ENCODE assay signal across 13 cellular contexts in genomic region chr2:2779727-2780126, GRCh38.
DNase-seq lines count a peak whose midpoint lies in the region; ATAC-seq, FAIRE-seq and TF ChIP-seq lines count a peak whose summit lies in the region.
"Had no signal": no experiment of that assay in that cellular context is flagged by ENCODE, and none has a peak within 500 bp of the region (broad histone marks: within the 10 kb centered on the region; RNA-seq: fewer than 3 reads in every experiment).

No MANE protein-coding gene starts in this region.

- TF ChIP-seq CTCF in HepG2 (CRISPR knock-in tag; IDR thresholded peaks at IDR 0.05) (no peak), right lobe of liver (IDR thresholded peaks at IDR 0.05) (no peak), H1 (IDR thresholded peaks at IDR 0.05; ENCODE audit: control extremely low read depth in 1 of 3, insufficient read depth in 1 of 3, low read depth in 1 of 3, low read length in 3 of 3) (no peak), spleen (IDR thresholded peaks at IDR 0.05 in 8 of 11, conservative IDR thresholded peaks at IDR 0.05 in 3 of 11) (no peak)

- peak overlapping the region; percentile 54 for H4K91ac ChIP-seq in H1 (replicated peaks; ENCODE audit: insufficient read length, low read length)

- H3K36me3 ChIP-seq in HepG2 (replicated peaks in 1 of 2; ENCODE audit: control insufficient read depth in 1 of 2, insufficient read depth in 2 of 2, low read length in 2 of 2) (no peaks in the 10 kb centered on the region), right lobe of liver (no peaks in the 10 kb centered on the region), H1 (ENCODE audit: control insufficient read depth in 2 of 4, insufficient read depth in 4 of 4, low read length in 3 of 4) (no peaks in the 10 kb centered on the region), spleen (no peaks in the 10 kb centered on the region)
- H3K36me3 ChIP-seq: BLaER1 treated with 17β-estradiol and CSF1 and Interleukin-3, amounts not matched to agents 10 nM and 100 nM had no signal

- H4K5ac ChIP-seq in H1 (ENCODE audit: insufficient read length, low read depth, low read length) = no peak overlapping the region

- H2BK20ac ChIP-seq in H1 (ENCODE audit: low read length) = no peak overlapping the region

- H3K9ac ChIP-seq in HepG2 (ENCODE audit: insufficient read depth, low read depth, low read length) = no peak overlapping the region
- H3K9ac ChIP-seq in H1 (replicated peaks in 1 of 4; ENCODE audit: extremely low read depth in 1 of 4, low read depth in 3 of 4, low read length in 3 of 4) = no peak overlapping the region
- H3K9ac ChIP-seq: BLaER1 treated with 17β-estradiol and CSF1 and Interleukin-3, amounts not matched to agents 10 nM and 100 nM had no signal

- no peak for TF ChIP-seq POLR2A in HepG2 (IDR thresholded peaks at IDR 0.05; ENCODE audit: insufficient read depth in 1 of 2, low read depth in 2 of 2, low read length in 2 of 2)
- no peak for TF ChIP-seq POLR2A in right lobe of liver (IDR thresholded peaks at IDR 0.05)
- no peak for TF ChIP-seq POLR2A in H1 (IDR thresholded peaks at IDR 0.05; ENCODE audit: control extremely low read depth in 1 of 2, low read depth in 2 of 2, low read length in 2 of 2)
- no peak for TF ChIP-seq POLR2A in spleen (IDR thresholded peaks at IDR 0.05)

- H2BK120ac ChIP-seq in H1 (replicated peaks; ENCODE audit: low read depth, low read length) = no peak overlapping the region

- H3K4me3 ChIP-seq in HepG2 (replicated peaks in 1 of 3; ENCODE audit: insufficient read depth in 1 of 3, low read depth in 2 of 3, low read length in 3 of 3) (no peak overlapping the region), right lobe of liver (no peak overlapping the region), H1 (ENCODE audit: extremely low read depth in 1 of 4, insufficient read depth in 2 of 4, low read depth in 3 of 4, low read length in 4 of 4) (no peak overlapping the region), spleen (no peak overlapping the region)
- H3K4me3 ChIP-seq: BLaER1 treated with 17β-estradiol and CSF1 and Interleukin-3, amounts not matched to agents 10 nM and 100 nM had no signal

- no peak overlapping the region for H3K14ac ChIP-seq in H1 (ENCODE audit: insufficient read length)

- TF ChIP-seq RAD21 in HepG2 (CRISPR knock-in tag; IDR thresholded peaks at IDR 0.05) (no peak), H1 (IDR thresholded peaks at IDR 0.05 in 1 of 2, conservative IDR thresholded peaks at IDR 0.05 in 1 of 2; ENCODE audit: low read depth in 2 of 2, low read length in 2 of 2) (no peak)

- H3K23me2 ChIP-seq in H1 (ENCODE audit: low read depth, low read length) = no peaks in the 10 kb centered on the region

- no peak overlapping the region; the same call in 1 of the 2 replicates for H2BK12ac ChIP-seq in H1 (ENCODE audit: low read depth, low read length)

- CTCF ChIA-PET in HepG2 (lab: Yijun Ruan, JAX; ENCODE audit: low intra/inter-chr PET ratio, low total read pairs) = no interaction called here
- CTCF ChIA-PET in H1 (lab: Charles Lee; ENCODE audit: partially characterized antibody) = no interaction called here

- no peaks in the 10 kb centered on the region for H3K4me1 ChIP-seq in HepG2 (ENCODE audit: insufficient read depth, low read length)
- H3K4me1 ChIP-seq in right lobe of liver = no peaks in the 10 kb centered on the region
- H3K4me1 ChIP-seq in H1 (replicated peaks in 1 of 4; ENCODE audit: control insufficient read depth in 3 of 4, insufficient read depth in 4 of 4, low read length in 3 of 4) = no peaks in the 10 kb centered on the region
- H3K4me1 ChIP-seq in spleen = no peaks in the 10 kb centered on the region

- no peak overlapping the region for H2BK5ac ChIP-seq in H1 (ENCODE audit: low read depth, low read length)

- H2AFZ ChIP-seq in HepG2 (ENCODE audit: low read length) = no peak overlapping the region
- no peak overlapping the region for H2AFZ ChIP-seq in H1 (ENCODE audit: low read length)

- no peak overlapping the region for H3K56ac ChIP-seq in H1 (replicated peaks; ENCODE audit: insufficient read length, low read depth, low read length)

- POLR2A ChIA-PET in HepG2 (lab: Yijun Ruan, JAX) (no interaction called here), H1 (lab: Charles Lee; ENCODE audit: partially characterized antibody) (no interaction called here)

- H3K23ac ChIP-seq in H1 (ENCODE audit: insufficient read length) = no peak overlapping the region

- in situ Hi-C loops in HepG2 (cut with HindIII; ENCODE audit: extremely low pct_ligation_motif_present, low pct_unique_long_range_greater_than_20kb) = no loop called here

- no peaks in the 10 kb centered on the region for H3K79me2 ChIP-seq in HepG2 (ENCODE audit: insufficient read depth, low read length)
- no peaks in the 10 kb centered on the region for H3K79me2 ChIP-seq in H1 (ENCODE audit: control insufficient read depth in 1 of 2, insufficient read depth in 2 of 2, low read length in 2 of 2)

- intact Hi-C loops in HepG2 (cut with micrococcal nuclease; ENCODE audit: unreplicated experiment) (no loop called here), right lobe of liver (cut with DNase I) (no loop called here), spleen (cut with DNase I; ENCODE audit: low total_unique reads) (no loop called here)

- FAIRE-seq in HepG2 (lab: Jason Lieb, UNC) (no peak), H1 (lab: Jason Lieb, UNC) (no peak)

- H4K8ac ChIP-seq in H1 (ENCODE audit: extremely low read depth, insufficient read depth, low read length) = no peak overlapping the region

- ATAC-seq in HepG2 (no peak), right lobe of liver (no peak), SK-N-SH treated with all-trans-retinoic acid at 6 μM for 48 hours (no peak)
- ATAC-seq: CD8-positive, alpha-beta T cell had no signal

- 0% methylated on average over 3 of the region's 3 CpGs for WGBS in HepG2 (ENCODE audit: low lambda C conversion rate)
- 47% methylated on average over 3 of the region's 3 CpGs for WGBS in right lobe of liver (ENCODE audit: insufficient coverage, low coverage, low lambda C conversion rate, missing lambda C conversion rate)
- 86% methylated on average over 3 of the region's 3 CpGs; no CpG with 5 or more reads in 1 of the 2 experiments for WGBS in H1 (ENCODE audit: extremely low coverage in 1 of 2, insufficient coverage in 1 of 2, insufficient read length in 1 of 2, insufficient replicate concordance in 2 of 2, low coverage in 1 of 2, low lambda C conversion rate in 2 of 2, missing lambda C conversion rate in 1 of 2), 2 experiments
- WGBS in spleen, 5 donors = 56 to 62% (median 58%) methylated on average over 3 of the region's 3 CpGs

- H4K20me1 ChIP-seq in HepG2 (ENCODE audit: insufficient read depth, low read length) (no peaks in the 10 kb centered on the region), H1 (replicated peaks in 1 of 2; ENCODE audit: control insufficient read depth in 1 of 2, insufficient read depth in 2 of 2, low read length in 2 of 2) (no peaks in the 10 kb centered on the region)
- H4K20me1 ChIP-seq: BLaER1 treated with 17β-estradiol and CSF1 and Interleukin-3, amounts not matched to agents 10 nM and 100 nM had no signal

- H3K27ac ChIP-seq in HepG2 (ENCODE audit: extremely low read length, insufficient read depth, low read length) (no peak overlapping the region), right lobe of liver (no peak overlapping the region), H1 (ENCODE audit: low read depth, low read length) (no peak overlapping the region), spleen (no peak overlapping the region)
- H3K27ac ChIP-seq: BLaER1 treated with 17β-estradiol and CSF1 and Interleukin-3, amounts not matched to agents 10 nM and 100 nM had no signal

- no peak overlapping the region for H3K4ac ChIP-seq in H1 (replicated peaks; ENCODE audit: insufficient read length, low read depth, low read length)

- no peaks in the 10 kb centered on the region for H3K9me3 ChIP-seq in HepG2 (ENCODE audit: low read length)
- no peaks in the 10 kb centered on the region for H3K9me3 ChIP-seq in right lobe of liver
- peaks cover 8 to 11% of the 10 kb centered on the region in 2 experiments for H3K9me3 ChIP-seq in H1 (ENCODE audit: insufficient read depth in 2 of 2, low read depth in 1 of 2, low read length in 1 of 2)
- peaks cover 0 to 9% (median 0%) of the 10 kb centered on the region in 8 donors for H3K9me3 ChIP-seq in spleen

- no peak overlapping the region for H2BK15ac ChIP-seq in H1 (ENCODE audit: low read length)

- TF ChIP-seq EP300 in HepG2 (IDR thresholded peaks at IDR 0.05; ENCODE audit: low read depth in 2 of 2, low read length in 2 of 2) (no peak), HepG2 (CRISPR knock-in tag; IDR thresholded peaks at IDR 0.05; ENCODE audit: borderline replicate concordance) (no peak), H1 (IDR thresholded peaks at IDR 0.05; ENCODE audit: borderline replicate concordance in 1 of 2, low read depth in 2 of 2, low read length in 2 of 2) (no peak)

- no peak overlapping the region for H3K18ac ChIP-seq in H1 (ENCODE audit: extremely low read depth, low read length)

- no peak overlapping the region for H3K4me2 ChIP-seq in HepG2 (ENCODE audit: low read depth, low read length)
- no peak overlapping the region for H3K4me2 ChIP-seq in H1 (ENCODE audit: insufficient read depth in 1 of 2, low read depth in 2 of 2, low read length in 2 of 2)
- H3K4me2 ChIP-seq: BLaER1 treated with 17β-estradiol and CSF1 and Interleukin-3, amounts not matched to agents 10 nM and 100 nM had no signal

- H3K27me3 ChIP-seq in HepG2 (ENCODE audit: control insufficient read depth in 1 of 2, insufficient read depth in 2 of 2, low read length in 2 of 2) = peaks cover 0 to 11% of the 10 kb centered on the region in 2 experiments; a peak in 3 of 5 replicates
- H3K27me3 ChIP-seq in right lobe of liver = no peaks in the 10 kb centered on the region
- no peaks in the 10 kb centered on the region; a peak in 1 of 7 replicates for H3K27me3 ChIP-seq in H1 (replicated peaks in 1 of 4; ENCODE audit: control insufficient read depth in 3 of 4, extremely low read depth in 1 of 4, insufficient read depth in 3 of 4, low read length in 3 of 4)
- peaks cover 0 to 21% (median 0%) of the 10 kb centered on the region in 7 donors for H3K27me3 ChIP-seq in spleen (replicated peaks in 1 of 7)
- H3K27me3 ChIP-seq: BLaER1 treated with 17β-estradiol and CSF1 and Interleukin-3, amounts not matched to agents 10 nM and 100 nM had no signal

- DNase-seq in HepG2 (ENCODE audit: low spot score) (no peak), right lobe of liver (no peak), H1 (ENCODE audit: low read depth in 1 of 2, low spot score in 2 of 2) (no peak), spleen (peak; percentile 42), LoVo (ENCODE audit: low spot score) (no peak)
- DNase-seq: Calu3; CD8-positive, alpha-beta T cell; DMS79 treated with DMSO at 0.1 percent for 48 hours; GF-D8; GOT3; H9 had no signal

- H2AK5ac ChIP-seq in H1 (ENCODE audit: low read depth, low read length) = 0 out of 2 replicates have a peak overlapping the region, but pooled peaks have one; percentile 65

- H3K79me1 ChIP-seq in H1 (ENCODE audit: low read depth, low read length) = no peaks in the 10 kb centered on the region

- no TSS peak for BruUV-seq in HepG2 (replicated peaks; lab: Mats Ljungman, UMichigan)

TF ChIP-seq in SK-N-SH treated with all-trans-retinoic acid at 6 μM for 48 hours, 23 proteins besides CTCF, POLR2A, EP300 and RAD21 (continues in another document):
- TF ChIP-seq ARNTL (CRISPR knock-in tag; IDR thresholded peaks at IDR 0.05; ENCODE audit: borderline replicate concordance, low read depth) (no peak), ZNF8 (CRISPR knock-in tag; IDR thresholded peaks at IDR 0.05) (no peak), ZC3H10 (CRISPR knock-in tag; IDR thresholded peaks at IDR 0.05) (no peak), ZFP3 (CRISPR knock-in tag; IDR thresholded peaks at IDR 0.05) (no peak)
